In the genomic region with DNA sequence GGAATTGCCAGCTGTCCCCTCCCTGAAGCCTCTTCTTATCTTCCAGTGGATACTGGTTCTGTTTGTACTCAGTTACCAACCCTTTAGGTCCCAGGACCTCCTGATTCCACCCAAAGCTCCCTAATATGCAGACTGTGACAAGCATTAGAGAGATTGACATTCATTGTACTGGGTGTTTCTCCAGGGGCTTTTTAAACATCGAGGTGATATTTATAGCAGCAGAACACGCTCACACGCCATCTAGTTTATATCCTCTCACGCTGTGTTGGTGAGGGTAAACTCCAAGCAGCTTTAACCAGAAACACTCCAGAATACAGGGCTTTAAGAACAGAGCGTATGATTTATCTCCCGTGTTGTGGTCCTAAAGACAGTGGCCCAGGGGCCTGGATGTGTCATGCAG, we compare ENCODE assay signal across 8 cellular contexts.
"Had no signal": no experiment of that assay in that cellular context is flagged by ENCODE, and none has a peak within 500 bp of the region (broad histone marks: within the 10 kb centered on the region; RNA-seq: fewer than 3 reads in every experiment).

No MANE protein-coding gene starts in this region.

- H3K9me3 ChIP-seq: HAP-1 had no signal

- DNase-seq: GOT3, H7, HFFc6, KBM-7 had no signal

- H3K4me1 ChIP-seq: HAP-1 had no signal

- H3K4me3 ChIP-seq: HAP-1 had no signal

- H3K36me3 ChIP-seq: HAP-1 had no signal

- ATAC-seq: HCT116, HepG2 had no signal

- H3K27ac ChIP-seq: HL-60 had no signal
